Comparison of ENCODE assay signal across 8 cellular contexts in genomic region chr13:41465215-41465907, GRCh38. TPM values are rescaled to one million over a fixed set of nuclear protein-coding genes. Genes with fewer than 3 reads are reported as not detected.
DNase-seq lines count a peak whose midpoint lies in the region; ATAC-seq and TF ChIP-seq lines count a peak whose summit lies in the region.

No MANE protein-coding gene starts in this region.

- peak overlapping the region; percentile 93 for H3K27ac Mint-ChIP-seq in T-helper 1 cell treated with Interleukin-12 subunit alpha and Interleukin-12 subunit beta and Interleukin-4 antibody, amounts not matched to agents 30 μg/mL and 1 μg/mL, for 36 hours
- no peak overlapping the region for H3K27ac Mint-ChIP-seq in WTC11

- no peaks in the 10 kb centered on the region for H3K9me3 ChIP-seq in adipocyte (ENCODE audit: control insufficient read depth, low read length)
- H3K9me3 ChIP-seq in left lung, result no peaks in the 10 kb centered on the region

- no peaks in the 10 kb centered on the region for H3K27me3 Mint-ChIP-seq in T-helper 1 cell treated with Interleukin-12 subunit alpha and Interleukin-12 subunit beta and Interleukin-4 antibody, amounts not matched to agents 30 μg/mL and 1 μg/mL, for 36 hours (ENCODE audit: low read depth)
- H3K27me3 Mint-ChIP-seq in WTC11 (ENCODE audit: low read depth), result peaks cover 11% of the 10 kb centered on the region

- POLR2A ChIA-PET in WTC11 (lab: Charles Lee), result no interaction called here

- no peak for TF ChIP-seq CTCF in left lung (IDR thresholded peaks at IDR 0.05)
- TF ChIP-seq CTCF in WTC11 (IDR thresholded peaks at IDR 0.05), result no peak

- H3K4me1 ChIP-seq in adipocyte (ENCODE audit: control insufficient read depth, insufficient read depth, low read length), result peaks cover 19% of the 10 kb centered on the region
- H3K4me1 ChIP-seq in left lung, result peaks cover 11 to 56% of the 10 kb centered on the region in 2 donors

- no peak overlapping the region for H3K9ac ChIP-seq in adipocyte (ENCODE audit: low read length)

- peaks cover 67% of the 10 kb centered on the region for H3K36me3 ChIP-seq in adipocyte (ENCODE audit: control insufficient read depth, insufficient read depth, low read length, severe bottlenecking)
- peaks cover 0 to 59% of the 10 kb centered on the region in 2 donors for H3K36me3 ChIP-seq in left lung

- H3K27me3 ChIP-seq in adipocyte (replicated peaks; ENCODE audit: control insufficient read depth, insufficient read depth, low read length), result no peaks in the 10 kb centered on the region
- no peaks in the 10 kb centered on the region for H3K27me3 ChIP-seq in left lung

- peak overlapping the region; percentile 75 to 83 for H3K27ac ChIP-seq in left lung

- H3K36me3 Mint-ChIP-seq in T-helper 1 cell treated with Interleukin-12 subunit alpha and Interleukin-12 subunit beta and Interleukin-4 antibody, amounts not matched to agents 30 μg/mL and 1 μg/mL, for 36 hours (ENCODE audit: low read depth), result peaks cover 59% of the 10 kb centered on the region
- H3K36me3 Mint-ChIP-seq in WTC11, result no peaks in the 10 kb centered on the region

- intact Hi-C loops in left lung (cut with DNase I), result no loop called here

- H3K4me3 Mint-ChIP-seq in T-helper 1 cell treated with Interleukin-12 subunit alpha and Interleukin-12 subunit beta and Interleukin-4 antibody, amounts not matched to agents 30 μg/mL and 1 μg/mL, for 36 hours, result peak overlapping the region; percentile 78
- H3K4me3 Mint-ChIP-seq in WTC11, result no peak overlapping the region

- H3K9me3 Mint-ChIP-seq in T-helper 1 cell treated with Interleukin-12 subunit alpha and Interleukin-12 subunit beta and Interleukin-4 antibody, amounts not matched to agents 30 μg/mL and 1 μg/mL, for 36 hours, result no peaks in the 10 kb centered on the region
- no peaks in the 10 kb centered on the region for H3K9me3 Mint-ChIP-seq in WTC11

- CTCF ChIA-PET in WTC11 (lab: Charles Lee), result no interaction called here

- DNase-seq in adipocyte (ENCODE audit: low read depth) (peak; percentile 20), left lung (peak; percentile 82 to 87), WTC11 (ENCODE audit: low spot score) (no peak), cerebellar nuclear complex (lab: John Stamatoyannopoulos, UW) (no peak)
- peak; percentile 89 for DNase-seq in stimulated activated CD8-positive, alpha-beta memory T cell treated with anti-CD3 and anti-CD28 coated beads, Interleukin-4, amount 100 ng/mL, for 48 hours

- H3K4me3 ChIP-seq in adipocyte (ENCODE audit: low read length), result no peak overlapping the region
- H3K4me3 ChIP-seq in left lung, result no peak overlapping the region

- peaks cover 69% of the 10 kb centered on the region for H3K4me1 Mint-ChIP-seq in T-helper 1 cell treated with Interleukin-12 subunit alpha and Interleukin-12 subunit beta and Interleukin-4 antibody, amounts not matched to agents 30 μg/mL and 1 μg/mL, for 36 hours (ENCODE audit: low read depth)
- peaks cover 10% of the 10 kb centered on the region for H3K4me1 Mint-ChIP-seq in WTC11

- ATAC-seq in GM19025 (IDR thresholded peaks at IDR 0.05; ENCODE audit: low read depth, unreplicated experiment), result peak; percentile 97
- peak; percentile 82 for ATAC-seq in HG03135 (IDR thresholded peaks at IDR 0.05; ENCODE audit: unreplicated experiment)
- peak; percentile 80 for ATAC-seq in left lung
- no peak for ATAC-seq in WTC11

TF ChIP-seq in WTC11, 78 proteins besides CTCF, POLR2A, EP300 and RAD21:
- no peak for TF ChIP-seq ZNF425 (CRISPR knock-in tag; conservative IDR thresholded peaks at IDR 0.05)

RNA-seq across cellular contexts. Expression of gene RGCC, which starts 8.0 kb away (rescaled TPM):
- total RNA-seq in left lung (100 to 1,000 TPM; 173 to 196 TPM), WTC11 (2021) (0.48 to 1.2 TPM (median 0.69 TPM) in 3 replicates)

Comparison
In these comparisons a context has a peak if more than half of its experiments do, and no peak if none do; other contexts are left out.
1. DNase-seq: peak in adipocyte (single experiment), left lung (2 of 2) and stimulated activated CD8-positive, alpha-beta memory T cell treated with anti-CD3 and anti-CD28 coated beads, Interleukin-4, amount 100 ng/mL, for 48 hours (single experiment); none in WTC11 (single experiment) and cerebellar nuclear complex (0 of 2).
2. RNA of gene RGCC, which starts 8.0 kb away (total RNA-seq): 173 to 196 TPM in left lung; 0.48 to 1.2 TPM in WTC11; every median in the first group is over 10 times any median in the second.